In the genomic region with DNA sequence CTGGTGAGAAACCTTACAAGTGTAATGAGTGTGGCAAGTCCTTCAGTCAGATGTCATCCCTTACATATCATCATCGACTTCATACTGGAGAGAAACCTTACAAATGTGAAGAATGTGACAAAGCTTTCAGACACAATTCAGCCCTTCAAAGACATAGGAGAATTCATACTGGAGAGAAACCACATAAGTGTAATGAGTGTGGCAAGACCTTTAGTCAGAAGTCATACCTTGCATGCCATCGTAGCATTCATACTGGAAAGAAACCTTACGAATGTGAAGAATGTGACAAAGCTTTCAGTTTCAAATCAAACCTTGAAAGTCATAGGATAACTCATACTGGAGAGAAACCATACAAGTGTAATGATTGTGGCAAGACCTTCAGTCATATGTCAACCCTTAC, we compare ENCODE assay signal across 36 cellular contexts.
"Had no signal": no experiment of that assay in that cellular context is flagged by ENCODE, and none has a peak within 500 bp of the region (broad histone marks: within the 10 kb centered on the region; RNA-seq: fewer than 3 reads in every experiment).

No MANE protein-coding gene starts in this region.

- FAIRE-seq: frontal cortex had no signal

- H3K4me3 ChIP-seq: breast epithelium, esophagus squamous epithelium, lower lobe of right lung, neural progenitor cell, psoas muscle, sigmoid colon, smooth muscle cell, upper lobe of left lung, vagina had no signal

- H3K36me3 ChIP-seq: breast epithelium had no signal

- H3K4me3 Mint-ChIP-seq: activated B cell treated with CpG ODN at 0.5 μM for 24 hours; activated T-helper 1 cell treated with anti-CD3 and anti-CD28 coated beads, Interleukin-12 subunit alpha, Interleukin-12 subunit beta, Interleukin-2, Interleukin-4 antibody, amounts not matched to agents 30 ng/mL and 10 ng/mL and 1 ng/mL, durations not matched to agents 14 hours and 24 hours and 36 hours; dendritic cell treated with granulocyte-macrophage colony-stimulating factor and Interleukin-4, amounts not matched to agents 40 ng/mL and 50 ng/mL, for 4 days; naive thymus-derived CD8-positive, alpha-beta T cell; neural progenitor cell; stimulated activated memory B cell treated with anti-CD40 and anti-IgM and Interleukin-4, amounts not matched to agents 10 μg/mL and 1 μg/mL and 100 μg/mL, for 72 hours; stimulated activated naive CD8-positive, alpha-beta T cell treated with anti-CD3 and anti-CD28 coated beads, Interleukin-15, amount 100 ng/mL, for 72 hours; T-helper 2 cell treated with Interferon-gamma antibody and Interleukin-4, amounts not matched to agents 5 μg/mL and 100 μg/mL, for 36 hours had no signal

- H3K27ac Mint-ChIP-seq: activated B cell treated with CpG ODN at 0.5 μM for 24 hours; activated T-helper 1 cell treated with anti-CD3 and anti-CD28 coated beads, Interleukin-12 subunit alpha, Interleukin-12 subunit beta, Interleukin-2, Interleukin-4 antibody, amounts not matched to agents 30 ng/mL and 10 ng/mL and 1 ng/mL, durations not matched to agents 14 hours and 24 hours and 36 hours; dendritic cell treated with granulocyte-macrophage colony-stimulating factor and Interleukin-4, amounts not matched to agents 40 ng/mL and 50 ng/mL, for 4 days; naive thymus-derived CD8-positive, alpha-beta T cell; neural progenitor cell; stimulated activated memory B cell treated with anti-CD40 and anti-IgM and Interleukin-4, amounts not matched to agents 10 μg/mL and 1 μg/mL and 100 μg/mL, for 72 hours; stimulated activated naive CD8-positive, alpha-beta T cell treated with anti-CD3 and anti-CD28 coated beads, Interleukin-15, amount 100 ng/mL, for 72 hours; T-helper 2 cell treated with Interferon-gamma antibody and Interleukin-4, amounts not matched to agents 5 μg/mL and 100 μg/mL, for 36 hours had no signal

- DNase-seq: activated B cell treated with CpG ODN at 0.5 μM for 24 hours; activated CD4-positive, alpha-beta T cell treated with anti-CD3 and anti-CD28 coated beads for 4 hours; activated CD4-positive, alpha-beta T cell treated with anti-CD3 and anti-CD28 coated beads, Interleukin-2, amount 50 U/mL, for 48 hours; activated CD8-positive, alpha-beta memory T cell treated with anti-CD3 and anti-CD28 coated beads, Interleukin-2, amount 50 U/mL, for 4 hours; activated gamma-delta T cell; activated naive CD4-positive, alpha-beta T cell treated with anti-CD3 and anti-CD28 coated beads, Interleukin-2, amount 50 U/mL, for 16 hours; activated T-cell treated with anti-CD3 and anti-CD28 coated beads, Interleukin-2, amount 50 U/mL, for 1 hour; amygdala; central memory CD4-positive, alpha-beta T cell; esophagus squamous epithelium; kidney glomerular epithelial cell; lower lobe of right lung; mesenchymal stem cell; naive thymus-derived CD8-positive, alpha-beta T cell; occipital lobe; psoas muscle; sigmoid colon; stimulated activated CD4-positive, alpha-beta T cell treated with anti-CD3 and anti-CD28 coated beads, Interleukin-1b, Interleukin-23, amount 100 ng/mL, for 48 hours; stimulated activated CD4-positive, alpha-beta T cell treated with anti-CD3 and anti-CD28 coated beads, Interleukin-4, amount 100 ng/mL, for 4 hours; stimulated activated CD8-positive, alpha-beta memory T cell treated with anti-CD3 and anti-CD28 coated beads, Interleukin-4, amount 100 ng/mL, for 48 hours; stimulated activated naive CD8-positive, alpha-beta T cell treated with anti-CD3 and anti-CD28 coated beads, Interleukin-15, amount 100 ng/mL, for 72 hours; substantia nigra; T-helper 1 cell; upper lobe of left lung had no signal

- H3K27me3 Mint-ChIP-seq: activated B cell treated with CpG ODN at 0.5 μM for 24 hours; dendritic cell treated with granulocyte-macrophage colony-stimulating factor and Interleukin-4, amounts not matched to agents 40 ng/mL and 50 ng/mL, for 4 days; naive thymus-derived CD8-positive, alpha-beta T cell; stimulated activated memory B cell treated with anti-CD40 and anti-IgM and Interleukin-4, amounts not matched to agents 10 μg/mL and 1 μg/mL and 100 μg/mL, for 72 hours; stimulated activated naive CD8-positive, alpha-beta T cell treated with anti-CD3 and anti-CD28 coated beads, Interleukin-15, amount 100 ng/mL, for 72 hours had no signal

- H3K4me1 Mint-ChIP-seq: activated B cell treated with CpG ODN at 0.5 μM for 24 hours; neural progenitor cell; stimulated activated memory B cell treated with anti-CD40 and anti-IgM and Interleukin-4, amounts not matched to agents 10 μg/mL and 1 μg/mL and 100 μg/mL, for 72 hours; stimulated activated naive CD8-positive, alpha-beta T cell treated with anti-CD3 and anti-CD28 coated beads, Interleukin-15, amount 100 ng/mL, for 72 hours had no signal

- H3K27me3 ChIP-seq: breast epithelium, esophagus squamous epithelium, neural progenitor cell, sigmoid colon, upper lobe of left lung, vagina had no signal

- H3K4me2 ChIP-seq: neural progenitor cell, smooth muscle cell had no signal

- H3K4me1 ChIP-seq: breast epithelium, esophagus squamous epithelium, lower lobe of right lung, neural progenitor cell, parathyroid adenoma, psoas muscle, sigmoid colon, upper lobe of left lung, vagina had no signal

- ATAC-seq: left lobe of liver; lower lobe of right lung; naive thymus-derived CD8-positive, alpha-beta T cell; psoas muscle; stimulated activated memory B cell treated with anti-CD40 and anti-IgM and Interleukin-4, amounts not matched to agents 10 μg/mL and 1 μg/mL and 100 μg/mL, for 72 hours; stimulated activated naive CD8-positive, alpha-beta T cell treated with anti-CD3 and anti-CD28 coated beads, Interleukin-15, amount 100 ng/mL, for 72 hours had no signal

- H3K27ac ChIP-seq: breast epithelium, epithelial cell of prostate, esophagus squamous epithelium, lower lobe of right lung, neural progenitor cell, parathyroid adenoma, psoas muscle, sigmoid colon, upper lobe of left lung, vagina had no signal

- H3K9ac ChIP-seq: neural progenitor cell, parathyroid adenoma had no signal
